Comparison of ENCODE assay signal across 1 cellular context in the genomic region with DNA sequence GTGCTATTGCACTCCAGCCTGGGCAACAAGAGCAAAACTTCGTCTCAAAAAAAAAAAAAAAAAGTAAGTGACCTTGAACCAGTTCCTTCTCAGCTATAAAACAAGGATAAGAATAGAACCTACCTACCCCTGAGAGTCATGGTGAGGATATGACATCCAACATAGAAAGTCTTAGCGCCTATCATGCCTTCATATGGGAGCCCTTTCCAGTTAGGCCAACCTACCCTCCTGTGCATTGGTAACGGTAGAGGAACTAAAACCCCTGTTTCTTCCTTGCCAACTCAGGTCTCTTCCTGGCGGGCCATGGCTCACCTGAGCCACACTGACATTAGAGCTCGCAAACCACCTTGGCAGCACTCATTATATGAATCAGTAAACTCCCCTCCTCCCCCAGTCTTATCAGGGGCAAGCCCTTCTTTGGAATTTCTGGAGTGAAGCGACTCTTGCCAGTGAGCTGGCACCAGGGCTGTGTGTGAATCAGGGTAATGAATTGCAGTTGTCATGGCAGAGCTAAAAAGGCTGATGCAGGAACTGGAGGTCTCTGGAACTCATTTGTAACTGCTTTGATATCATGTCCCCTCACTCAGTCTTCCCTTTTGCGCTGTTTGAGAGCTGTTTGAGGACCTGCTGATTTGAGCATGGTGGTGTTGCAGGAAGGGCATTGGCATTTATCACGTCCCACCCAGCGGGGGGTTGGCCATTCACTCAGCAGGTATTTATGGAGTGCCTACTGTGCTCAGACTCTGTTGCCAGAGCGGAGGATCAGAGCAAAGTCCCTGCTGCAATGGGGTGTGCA.
A peak's percentile ranks its signal among the peaks of the same experiment; 100 is the strongest.
TF ChIP-seq lines count a peak whose summit lies in the region.

No MANE protein-coding gene starts in this region.

TF ChIP-seq in SK-N-SH, 30 proteins besides CTCF, POLR2A, EP300 and RAD21 (continued from another document):
- TF ChIP-seq NFIC (IDR thresholded peaks at IDR 0.05; ENCODE audit: borderline replicate concordance) (peak; percentile 62), RCOR1 (IDR thresholded peaks at IDR 0.05; ENCODE audit: low read length) (no peak), NRF1 (IDR thresholded peaks at IDR 0.05; ENCODE audit: low read depth, low read length) (no peak), JUND (IDR thresholded peaks at IDR 0.05) (peak; percentile 52), TAF1 (IDR thresholded peaks at IDR 0.05; ENCODE audit: borderline replicate concordance, low read depth, low read length) (no peak), GABPA (IDR thresholded peaks at IDR 0.05; ENCODE audit: low read depth) (no peak), YY1 (IDR thresholded peaks at IDR 0.05; ENCODE audit: low read depth) (no peak; the same call in 1 of the 2 replicates), EZH2phosphoT487 (IDR thresholded peaks at IDR 0.05; ENCODE audit: borderline replicate concordance, low read depth) (no peak), USF2 (IDR thresholded peaks at IDR 0.05; ENCODE audit: borderline replicate concordance, low read depth, low read length) (no peak), MXI1 (IDR thresholded peaks at IDR 0.05; ENCODE audit: low read depth, low read length) (no peak), REST (IDR thresholded peaks at IDR 0.05; ENCODE audit: low read depth, low read length) (no peak), TEAD4 (IDR thresholded peaks at IDR 0.05; ENCODE audit: borderline replicate concordance, insufficient read depth) (peak; percentile 50; the same call in 1 of the 2 replicates), GATA2 (CRISPR knock-in tag; IDR thresholded peaks at IDR 0.05) (no peak), FOSL2 (IDR thresholded peaks at IDR 0.05; ENCODE audit: borderline replicate concordance, low read depth) (peak; percentile 39; the same call in 1 of the 2 replicates), FOXM1 (IDR thresholded peaks at IDR 0.05; ENCODE audit: low read depth) (no peak), CHD2 (IDR thresholded peaks at IDR 0.05; ENCODE audit: low read length, partially characterized antibody) (no peak), SIN3A (IDR thresholded peaks at IDR 0.05; ENCODE audit: borderline replicate concordance, low read depth, low read length) (no peak), RFX5 (IDR thresholded peaks at IDR 0.05; ENCODE audit: low read length) (no peak), SMC3 (IDR thresholded peaks at IDR 0.05; ENCODE audit: low read depth, low read length) (no peak), ZBTB33 (IDR thresholded peaks at IDR 0.05; ENCODE audit: borderline replicate concordance, low read depth) (no peak)
- TF ChIP-seq, protein P1, sequence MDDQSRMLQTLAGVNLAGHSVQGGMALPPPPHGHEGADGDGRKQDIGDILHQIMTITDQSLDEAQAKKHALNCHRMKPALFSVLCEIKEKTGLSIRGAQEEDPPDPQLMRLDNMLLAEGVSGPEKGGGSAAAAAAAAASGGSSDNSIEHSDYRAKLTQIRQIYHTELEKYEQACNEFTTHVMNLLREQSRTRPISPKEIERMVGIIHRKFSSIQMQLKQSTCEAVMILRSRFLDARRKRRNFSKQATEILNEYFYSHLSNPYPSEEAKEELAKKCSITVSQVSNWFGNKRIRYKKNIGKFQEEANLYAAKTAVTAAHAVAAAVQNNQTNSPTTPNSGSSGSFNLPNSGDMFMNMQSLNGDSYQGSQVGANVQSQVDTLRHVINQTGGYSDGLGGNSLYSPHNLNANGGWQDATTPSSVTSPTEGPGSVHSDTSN (IDR thresholded peaks at IDR 0.05) = peak; percentile 72
